1 cellular context compared by ENCODE assay signal in the genomic region with DNA sequence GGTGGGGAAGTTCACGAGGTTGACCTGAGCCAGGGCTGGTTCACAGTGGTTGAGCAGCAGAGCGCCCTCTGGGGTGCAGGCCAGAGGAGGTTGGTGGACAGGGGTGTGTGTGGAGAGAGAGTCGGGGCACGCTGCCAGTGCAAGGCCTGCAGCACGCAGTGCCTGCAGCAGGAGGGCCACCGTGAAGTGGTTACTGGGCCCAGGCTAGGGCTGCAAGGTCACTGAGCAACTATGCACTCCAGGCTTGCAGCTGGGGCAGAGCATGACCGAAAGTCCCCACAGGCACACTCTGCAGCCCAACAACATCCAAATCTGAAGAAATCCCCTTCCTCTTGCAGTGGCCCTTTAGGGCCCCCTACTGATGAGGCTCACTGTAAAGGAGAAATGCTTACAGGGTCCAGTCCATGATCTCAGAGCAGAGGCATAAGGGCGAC.
A peak's percentile ranks its signal among the peaks of the same experiment; 100 is the strongest.
TF ChIP-seq lines count a peak whose summit lies in the region.

No MANE protein-coding gene starts in this region.

TF ChIP-seq in HepG2, 621 proteins besides CTCF, POLR2A, EP300 and RAD21 (continued from another document and continues in another):
- TF ChIP-seq, protein P1, sequence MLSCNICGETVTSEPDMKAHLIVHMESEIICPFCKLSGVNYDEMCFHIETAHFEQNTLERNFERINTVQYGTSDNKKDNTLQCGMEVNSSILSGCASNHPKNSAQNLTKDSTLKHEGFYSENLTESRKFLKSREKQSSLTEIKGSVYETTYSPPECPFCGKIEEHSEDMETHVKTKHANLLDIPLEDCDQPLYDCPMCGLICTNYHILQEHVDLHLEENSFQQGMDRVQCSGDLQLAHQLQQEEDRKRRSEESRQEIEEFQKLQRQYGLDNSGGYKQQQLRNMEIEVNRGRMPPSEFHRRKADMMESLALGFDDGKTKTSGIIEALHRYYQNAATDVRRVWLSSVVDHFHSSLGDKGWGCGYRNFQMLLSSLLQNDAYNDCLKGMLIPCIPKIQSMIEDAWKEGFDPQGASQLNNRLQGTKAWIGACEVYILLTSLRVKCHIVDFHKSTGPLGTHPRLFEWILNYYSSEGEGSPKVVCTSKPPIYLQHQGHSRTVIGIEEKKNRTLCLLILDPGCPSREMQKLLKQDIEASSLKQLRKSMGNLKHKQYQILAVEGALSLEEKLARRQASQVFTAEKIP (CRISPR knock-in tag; IDR thresholded peaks at IDR 0.05; ENCODE audit: borderline replicate concordance): no peak
- no peak for TF ChIP-seq ZNF326 (CRISPR knock-in tag; IDR thresholded peaks at IDR 0.05; ENCODE audit: borderline replicate concordance)
- TF ChIP-seq ZNF816 (CRISPR knock-in tag; IDR thresholded peaks at IDR 0.05; ENCODE audit: borderline replicate concordance): no peak
- TF ChIP-seq ZNF761 (CRISPR knock-in tag; conservative IDR thresholded peaks at IDR 0.05): no peak
- no peak for TF ChIP-seq ZBTB20 (CRISPR knock-in tag; IDR thresholded peaks at IDR 0.05; ENCODE audit: borderline replicate concordance, low read depth)
- no peak for TF ChIP-seq HDAC6 (IDR thresholded peaks at IDR 0.05; ENCODE audit: low read depth, low read length)
- TF ChIP-seq TBP (CRISPR knock-in tag; IDR thresholded peaks at IDR 0.05): no peak
- no peak for TF ChIP-seq DMAP1 (CRISPR knock-in tag; IDR thresholded peaks at IDR 0.05)
- peak; percentile 64; the same call in 1 of the 2 replicates for TF ChIP-seq ZMYM3 (CRISPR knock-in tag; IDR thresholded peaks at IDR 0.05)
- TF ChIP-seq SP140L (CRISPR knock-in tag; IDR thresholded peaks at IDR 0.05; ENCODE audit: borderline replicate concordance): no peak
- TF ChIP-seq NFIB (CRISPR knock-in tag; IDR thresholded peaks at IDR 0.05; ENCODE audit: borderline replicate concordance): no peak
- no peak for TF ChIP-seq CEBPB (IDR thresholded peaks at IDR 0.05; ENCODE audit: borderline replicate concordance, low read depth, low read length)
- TF ChIP-seq, protein P2, sequence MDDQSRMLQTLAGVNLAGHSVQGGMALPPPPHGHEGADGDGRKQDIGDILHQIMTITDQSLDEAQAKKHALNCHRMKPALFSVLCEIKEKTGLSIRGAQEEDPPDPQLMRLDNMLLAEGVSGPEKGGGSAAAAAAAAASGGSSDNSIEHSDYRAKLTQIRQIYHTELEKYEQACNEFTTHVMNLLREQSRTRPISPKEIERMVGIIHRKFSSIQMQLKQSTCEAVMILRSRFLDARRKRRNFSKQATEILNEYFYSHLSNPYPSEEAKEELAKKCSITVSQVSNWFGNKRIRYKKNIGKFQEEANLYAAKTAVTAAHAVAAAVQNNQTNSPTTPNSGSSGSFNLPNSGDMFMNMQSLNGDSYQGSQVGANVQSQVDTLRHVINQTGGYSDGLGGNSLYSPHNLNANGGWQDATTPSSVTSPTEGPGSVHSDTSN (CRISPR knock-in tag; IDR thresholded peaks at IDR 0.05; ENCODE audit: borderline replicate concordance): no peak
- TF ChIP-seq, protein P3, sequence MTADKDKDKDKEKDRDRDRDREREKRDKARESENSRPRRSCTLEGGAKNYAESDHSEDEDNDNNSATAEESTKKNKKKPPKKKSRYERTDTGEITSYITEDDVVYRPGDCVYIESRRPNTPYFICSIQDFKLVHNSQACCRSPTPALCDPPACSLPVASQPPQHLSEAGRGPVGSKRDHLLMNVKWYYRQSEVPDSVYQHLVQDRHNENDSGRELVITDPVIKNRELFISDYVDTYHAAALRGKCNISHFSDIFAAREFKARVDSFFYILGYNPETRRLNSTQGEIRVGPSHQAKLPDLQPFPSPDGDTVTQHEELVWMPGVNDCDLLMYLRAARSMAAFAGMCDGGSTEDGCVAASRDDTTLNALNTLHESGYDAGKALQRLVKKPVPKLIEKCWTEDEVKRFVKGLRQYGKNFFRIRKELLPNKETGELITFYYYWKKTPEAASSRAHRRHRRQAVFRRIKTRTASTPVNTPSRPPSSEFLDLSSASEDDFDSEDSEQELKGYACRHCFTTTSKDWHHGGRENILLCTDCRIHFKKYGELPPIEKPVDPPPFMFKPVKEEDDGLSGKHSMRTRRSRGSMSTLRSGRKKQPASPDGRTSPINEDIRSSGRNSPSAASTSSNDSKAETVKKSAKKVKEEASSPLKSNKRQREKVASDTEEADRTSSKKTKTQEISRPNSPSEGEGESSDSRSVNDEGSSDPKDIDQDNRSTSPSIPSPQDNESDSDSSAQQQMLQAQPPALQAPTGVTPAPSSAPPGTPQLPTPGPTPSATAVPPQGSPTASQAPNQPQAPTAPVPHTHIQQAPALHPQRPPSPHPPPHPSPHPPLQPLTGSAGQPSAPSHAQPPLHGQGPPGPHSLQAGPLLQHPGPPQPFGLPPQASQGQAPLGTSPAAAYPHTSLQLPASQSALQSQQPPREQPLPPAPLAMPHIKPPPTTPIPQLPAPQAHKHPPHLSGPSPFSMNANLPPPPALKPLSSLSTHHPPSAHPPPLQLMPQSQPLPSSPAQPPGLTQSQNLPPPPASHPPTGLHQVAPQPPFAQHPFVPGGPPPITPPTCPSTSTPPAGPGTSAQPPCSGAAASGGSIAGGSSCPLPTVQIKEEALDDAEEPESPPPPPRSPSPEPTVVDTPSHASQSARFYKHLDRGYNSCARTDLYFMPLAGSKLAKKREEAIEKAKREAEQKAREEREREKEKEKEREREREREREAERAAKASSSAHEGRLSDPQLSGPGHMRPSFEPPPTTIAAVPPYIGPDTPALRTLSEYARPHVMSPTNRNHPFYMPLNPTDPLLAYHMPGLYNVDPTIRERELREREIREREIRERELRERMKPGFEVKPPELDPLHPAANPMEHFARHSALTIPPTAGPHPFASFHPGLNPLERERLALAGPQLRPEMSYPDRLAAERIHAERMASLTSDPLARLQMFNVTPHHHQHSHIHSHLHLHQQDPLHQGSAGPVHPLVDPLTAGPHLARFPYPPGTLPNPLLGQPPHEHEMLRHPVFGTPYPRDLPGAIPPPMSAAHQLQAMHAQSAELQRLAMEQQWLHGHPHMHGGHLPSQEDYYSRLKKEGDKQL (CRISPR knock-in tag; IDR thresholded peaks at IDR 0.05; ENCODE audit: low read depth): no peak
- TF ChIP-seq ZNF605 (CRISPR knock-in tag; IDR thresholded peaks at IDR 0.05): no peak
- TF ChIP-seq, protein P4, sequence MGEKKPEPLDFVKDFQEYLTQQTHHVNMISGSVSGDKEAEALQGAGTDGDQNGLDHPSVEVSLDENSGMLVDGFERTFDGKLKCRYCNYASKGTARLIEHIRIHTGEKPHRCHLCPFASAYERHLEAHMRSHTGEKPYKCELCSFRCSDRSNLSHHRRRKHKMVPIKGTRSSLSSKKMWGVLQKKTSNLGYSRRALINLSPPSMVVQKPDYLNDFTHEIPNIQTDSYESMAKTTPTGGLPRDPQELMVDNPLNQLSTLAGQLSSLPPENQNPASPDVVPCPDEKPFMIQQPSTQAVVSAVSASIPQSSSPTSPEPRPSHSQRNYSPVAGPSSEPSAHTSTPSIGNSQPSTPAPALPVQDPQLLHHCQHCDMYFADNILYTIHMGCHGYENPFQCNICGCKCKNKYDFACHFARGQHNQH (CRISPR knock-in tag; IDR thresholded peaks at IDR 0.05): 0 out of 2 replicates have a peak, but pooled peaks have one; percentile 50
- TF ChIP-seq ARHGAP35 (CRISPR knock-in tag; IDR thresholded peaks at IDR 0.05; ENCODE audit: borderline replicate concordance): no peak
- peak; percentile 50; the same call in 1 of the 2 replicates for TF ChIP-seq HOXA3 (CRISPR knock-in tag; IDR thresholded peaks at IDR 0.05)
- no peak for TF ChIP-seq ZFP62 (CRISPR knock-in tag; IDR thresholded peaks at IDR 0.05)
- peak; percentile 89; the same call in 1 of the 2 replicates for TF ChIP-seq ZNF292 (CRISPR knock-in tag; IDR thresholded peaks at IDR 0.05; ENCODE audit: borderline replicate concordance, low read depth)
- no peak for TF ChIP-seq ZFP37 (CRISPR knock-in tag; IDR thresholded peaks at IDR 0.05; ENCODE audit: borderline replicate concordance)
- TF ChIP-seq, protein P5, sequence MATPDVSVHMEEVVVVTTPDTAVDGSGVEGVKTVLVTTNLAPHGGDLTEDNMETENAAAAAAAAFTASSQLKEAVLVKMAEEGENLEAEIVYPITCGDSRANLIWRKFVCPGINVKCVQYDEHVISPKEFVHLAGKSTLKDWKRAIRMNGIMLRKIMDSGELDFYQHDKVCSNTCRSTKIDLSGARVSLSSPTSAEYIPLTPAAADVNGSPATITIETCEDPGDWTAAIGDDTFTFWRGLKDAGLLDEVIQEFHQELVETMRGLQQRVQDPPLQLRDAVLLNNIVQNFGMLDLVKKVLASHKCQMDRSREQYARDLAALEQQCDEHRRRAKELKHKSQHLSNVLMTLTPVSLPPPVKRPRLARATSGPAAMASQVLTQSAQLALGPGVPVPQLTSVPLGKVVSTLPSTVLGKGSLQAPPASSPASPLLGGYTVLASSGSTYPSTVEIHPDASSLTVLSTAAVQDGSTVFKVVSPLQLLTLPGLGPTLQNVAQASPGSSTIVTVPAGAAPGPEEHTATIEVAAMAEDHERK (CRISPR knock-in tag; IDR thresholded peaks at IDR 0.05; ENCODE audit: low read depth): no peak
- TF ChIP-seq, protein P6, sequence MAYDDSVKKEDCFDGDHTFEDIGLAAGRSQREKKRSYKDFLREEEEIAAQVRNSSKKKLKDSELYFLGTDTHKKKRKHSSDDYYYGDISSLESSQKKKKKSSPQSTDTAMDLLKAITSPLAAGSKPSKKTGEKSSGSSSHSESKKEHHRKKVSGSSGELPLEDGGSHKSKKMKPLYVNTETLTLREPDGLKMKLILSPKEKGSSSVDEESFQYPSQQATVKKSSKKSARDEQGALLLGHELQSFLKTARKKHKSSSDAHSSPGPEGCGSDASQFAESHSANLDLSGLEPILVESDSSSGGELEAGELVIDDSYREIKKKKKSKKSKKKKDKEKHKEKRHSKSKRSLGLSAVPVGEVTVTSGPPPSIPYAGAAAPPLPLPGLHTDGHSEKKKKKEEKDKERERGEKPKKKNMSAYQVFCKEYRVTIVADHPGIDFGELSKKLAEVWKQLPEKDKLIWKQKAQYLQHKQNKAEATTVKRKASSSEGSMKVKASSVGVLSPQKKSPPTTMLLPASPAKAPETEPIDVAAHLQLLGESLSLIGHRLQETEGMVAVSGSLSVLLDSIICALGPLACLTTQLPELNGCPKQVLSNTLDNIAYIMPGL (CRISPR knock-in tag; IDR thresholded peaks at IDR 0.05; ENCODE audit: borderline replicate concordance in 1 of 2, low read depth in 1 of 2): peak; percentile 81 to 90
- TF ChIP-seq HDAC2 (CRISPR knock-in tag; IDR thresholded peaks at IDR 0.05): peak; percentile 66; the same call in 1 of the 2 replicates
- TF ChIP-seq MBNL3 (CRISPR knock-in tag; conservative IDR thresholded peaks at IDR 0.05): no peak
- peak; percentile 24; the same call in 1 of the 2 replicates for TF ChIP-seq SOX5 (CRISPR knock-in tag; IDR thresholded peaks at IDR 0.05; ENCODE audit: borderline replicate concordance)
- TF ChIP-seq ZNF12 (CRISPR knock-in tag; IDR thresholded peaks at IDR 0.05): 0 out of 2 replicates have a peak, but pooled peaks have one; percentile 17
- no peak for TF ChIP-seq KLF15 (CRISPR knock-in tag; IDR thresholded peaks at IDR 0.05; ENCODE audit: borderline replicate concordance)
- TF ChIP-seq, protein P7, sequence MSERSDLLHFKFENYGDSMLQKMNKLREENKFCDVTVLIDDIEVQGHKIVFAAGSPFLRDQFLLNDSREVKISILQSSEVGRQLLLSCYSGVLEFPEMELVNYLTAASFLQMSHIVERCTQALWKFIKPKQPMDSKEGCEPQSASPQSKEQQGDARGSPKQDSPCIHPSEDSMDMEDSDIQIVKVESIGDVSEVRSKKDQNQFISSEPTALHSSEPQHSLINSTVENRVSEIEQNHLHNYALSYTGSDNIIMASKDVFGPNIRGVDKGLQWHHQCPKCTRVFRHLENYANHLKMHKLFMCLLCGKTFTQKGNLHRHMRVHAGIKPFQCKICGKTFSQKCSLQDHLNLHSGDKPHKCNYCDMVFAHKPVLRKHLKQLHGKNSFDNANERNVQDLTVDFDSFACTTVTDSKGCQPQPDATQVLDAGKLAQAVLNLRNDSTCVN (CRISPR knock-in tag; IDR thresholded peaks at IDR 0.05; ENCODE audit: borderline replicate concordance): 0 out of 2 replicates have a peak, but pooled peaks have one; percentile 53
- TF ChIP-seq ZNF10 (CRISPR knock-in tag; IDR thresholded peaks at IDR 0.05; ENCODE audit: borderline replicate concordance, low read depth): no peak
- TF ChIP-seq, protein P8, sequence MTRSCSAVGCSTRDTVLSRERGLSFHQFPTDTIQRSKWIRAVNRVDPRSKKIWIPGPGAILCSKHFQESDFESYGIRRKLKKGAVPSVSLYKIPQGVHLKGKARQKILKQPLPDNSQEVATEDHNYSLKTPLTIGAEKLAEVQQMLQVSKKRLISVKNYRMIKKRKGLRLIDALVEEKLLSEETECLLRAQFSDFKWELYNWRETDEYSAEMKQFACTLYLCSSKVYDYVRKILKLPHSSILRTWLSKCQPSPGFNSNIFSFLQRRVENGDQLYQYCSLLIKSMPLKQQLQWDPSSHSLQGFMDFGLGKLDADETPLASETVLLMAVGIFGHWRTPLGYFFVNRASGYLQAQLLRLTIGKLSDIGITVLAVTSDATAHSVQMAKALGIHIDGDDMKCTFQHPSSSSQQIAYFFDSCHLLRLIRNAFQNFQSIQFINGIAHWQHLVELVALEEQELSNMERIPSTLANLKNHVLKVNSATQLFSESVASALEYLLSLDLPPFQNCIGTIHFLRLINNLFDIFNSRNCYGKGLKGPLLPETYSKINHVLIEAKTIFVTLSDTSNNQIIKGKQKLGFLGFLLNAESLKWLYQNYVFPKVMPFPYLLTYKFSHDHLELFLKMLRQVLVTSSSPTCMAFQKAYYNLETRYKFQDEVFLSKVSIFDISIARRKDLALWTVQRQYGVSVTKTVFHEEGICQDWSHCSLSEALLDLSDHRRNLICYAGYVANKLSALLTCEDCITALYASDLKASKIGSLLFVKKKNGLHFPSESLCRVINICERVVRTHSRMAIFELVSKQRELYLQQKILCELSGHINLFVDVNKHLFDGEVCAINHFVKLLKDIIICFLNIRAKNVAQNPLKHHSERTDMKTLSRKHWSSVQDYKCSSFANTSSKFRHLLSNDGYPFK (CRISPR knock-in tag; IDR thresholded peaks at IDR 0.05; ENCODE audit: borderline replicate concordance): no peak; the same call in 1 of the 2 replicates
- TF ChIP-seq SRF (IDR thresholded peaks at IDR 0.05; ENCODE audit: low read depth, low read length): no peak
- no peak for TF ChIP-seq ZNF737 (CRISPR knock-in tag; IDR thresholded peaks at IDR 0.05; ENCODE audit: borderline replicate concordance)
- no peak for TF ChIP-seq RBM39 (IDR thresholded peaks at IDR 0.05; ENCODE audit: low read depth, low read length, poor library complexity, severe bottlenecking)
- TF ChIP-seq, protein P9, sequence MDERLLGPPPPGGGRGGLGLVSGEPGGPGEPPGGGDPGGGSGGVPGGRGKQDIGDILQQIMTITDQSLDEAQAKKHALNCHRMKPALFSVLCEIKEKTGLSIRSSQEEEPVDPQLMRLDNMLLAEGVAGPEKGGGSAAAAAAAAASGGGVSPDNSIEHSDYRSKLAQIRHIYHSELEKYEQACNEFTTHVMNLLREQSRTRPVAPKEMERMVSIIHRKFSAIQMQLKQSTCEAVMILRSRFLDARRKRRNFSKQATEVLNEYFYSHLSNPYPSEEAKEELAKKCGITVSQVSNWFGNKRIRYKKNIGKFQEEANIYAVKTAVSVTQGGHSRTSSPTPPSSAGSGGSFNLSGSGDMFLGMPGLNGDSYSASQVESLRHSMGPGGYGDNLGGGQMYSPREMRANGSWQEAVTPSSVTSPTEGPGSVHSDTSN (CRISPR knock-in tag; IDR thresholded peaks at IDR 0.05): no peak
- TF ChIP-seq, protein P10, sequence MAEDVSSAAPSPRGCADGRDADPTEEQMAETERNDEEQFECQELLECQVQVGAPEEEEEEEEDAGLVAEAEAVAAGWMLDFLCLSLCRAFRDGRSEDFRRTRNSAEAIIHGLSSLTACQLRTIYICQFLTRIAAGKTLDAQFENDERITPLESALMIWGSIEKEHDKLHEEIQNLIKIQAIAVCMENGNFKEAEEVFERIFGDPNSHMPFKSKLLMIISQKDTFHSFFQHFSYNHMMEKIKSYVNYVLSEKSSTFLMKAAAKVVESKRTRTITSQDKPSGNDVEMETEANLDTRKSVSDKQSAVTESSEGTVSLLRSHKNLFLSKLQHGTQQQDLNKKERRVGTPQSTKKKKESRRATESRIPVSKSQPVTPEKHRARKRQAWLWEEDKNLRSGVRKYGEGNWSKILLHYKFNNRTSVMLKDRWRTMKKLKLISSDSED (CRISPR knock-in tag; IDR thresholded peaks at IDR 0.05): no peak
- TF ChIP-seq ZFP36L1 (CRISPR knock-in tag; IDR thresholded peaks at IDR 0.05): no peak
- TF ChIP-seq ELF3 (CRISPR knock-in tag; IDR thresholded peaks at IDR 0.05): 0 out of 2 replicates have a peak, but pooled peaks have one; percentile 30
